In genomic region chr6:151701820-151702562, GRCh38 we compare ENCODE assay signal across 9 cellular contexts.
DNase-seq lines count a peak whose midpoint lies in the region; ATAC-seq lines count a peak whose summit lies in the region.
"Had no signal": no experiment of that assay in that cellular context is flagged by ENCODE, and none has a peak within 500 bp of the region (broad histone marks: within the 10 kb centered on the region; RNA-seq: fewer than 3 reads in every experiment).

No MANE protein-coding gene starts in this region.

- no peaks in the 10 kb centered on the region for H3K9me3 Mint-ChIP-seq in activated CD4-positive, alpha-beta memory T cell treated with anti-CD3 and anti-CD28 coated beads, Interleukin-2, amount 10 ng/mL, durations not matched to agents 7 days and 5 days

- peaks cover 2% of the 10 kb centered on the region for H3K36me3 Mint-ChIP-seq in activated CD4-positive, alpha-beta memory T cell treated with anti-CD3 and anti-CD28 coated beads, Interleukin-2, amount 10 ng/mL, durations not matched to agents 7 days and 5 days (ENCODE audit: low read depth)

- ATAC-seq in GM18502 (IDR thresholded peaks at IDR 0.05; ENCODE audit: poor library complexity, unreplicated experiment) (peak; percentile 86), GM19455 (IDR thresholded peaks at IDR 0.05; ENCODE audit: unreplicated experiment) (peak; percentile 71), HG03045 (IDR thresholded peaks at IDR 0.05; ENCODE audit: unreplicated experiment) (peak; percentile 84)

- peak overlapping the region; percentile 49 for H3K4me3 Mint-ChIP-seq in activated CD4-positive, alpha-beta memory T cell treated with anti-CD3 and anti-CD28 coated beads, Interleukin-2, amount 10 ng/mL, durations not matched to agents 7 days and 5 days

- peak overlapping the region; percentile 80 for H3K27ac Mint-ChIP-seq in activated CD4-positive, alpha-beta memory T cell treated with anti-CD3 and anti-CD28 coated beads, Interleukin-2, amount 10 ng/mL, durations not matched to agents 7 days and 5 days

- H3K4me1 Mint-ChIP-seq in activated CD4-positive, alpha-beta memory T cell treated with anti-CD3 and anti-CD28 coated beads, Interleukin-2, amount 10 ng/mL, durations not matched to agents 7 days and 5 days = peaks cover 30% of the 10 kb centered on the region

- H3K27me3 Mint-ChIP-seq in activated CD4-positive, alpha-beta memory T cell treated with anti-CD3 and anti-CD28 coated beads, Interleukin-2, amount 10 ng/mL, durations not matched to agents 7 days and 5 days = peaks cover 3% of the 10 kb centered on the region

- POLR2A ChIA-PET in activated CD4-positive, alpha-beta memory T cell treated with anti-CD3 and anti-CD28 coated beads, Interleukin-2, amount 10 ng/mL, durations not matched to agents 7 days and 5 days (lab: Charles Lee) = interaction anchor here (1.1 to 2.1 kb wide), 2 partner anchors 9 to 11 kb away, joined by 3 to 9 read pairs; no protein-coding TSS in a partner anchor

- CTCF ChIA-PET in activated CD4-positive, alpha-beta memory T cell treated with anti-CD3 and anti-CD28 coated beads, Interleukin-2, amount 10 ng/mL, durations not matched to agents 7 days and 5 days (lab: Charles Lee) = interaction anchor here (1.3 kb wide), 1 partner anchor 12 kb away, joined by 4 read pairs; no protein-coding TSS in a partner anchor

- no peak for DNase-seq in activated CD4-positive, alpha-beta memory T cell treated with anti-CD3 and anti-CD28 coated beads, Interleukin-2, amount 10 ng/mL, durations not matched to agents 7 days and 5 days
- DNase-seq in GDM1 (lab: John Stamatoyannopoulos, UW) (no peak), NCI-H510A (lab: John Stamatoyannopoulos, UW) (no peak), foreskin melanocyte (no peak)
- no peak for DNase-seq in activated effector memory CD4-positive, alpha-beta T cell treated with Interleukin-2 at 50 U/mL for 16 hours
- DNase-seq: NCI-H1105 treated with DMSO at 0.1 percent for 48 hours had no signal
